Comparison of ENCODE assay signal across 1 cellular context in genomic region chr10:119190353-119190752, GRCh38.
TF ChIP-seq lines count a peak whose summit lies in the region.

No MANE protein-coding gene starts in this region.

TF ChIP-seq in K562, 482 proteins besides CTCF, POLR2A, EP300 and RAD21:
- TF ChIP-seq FUS (optimal IDR thresholded peaks at IDR 0.05; ENCODE audit: low read depth, low read length) (no peak), SMARCE1 (IDR thresholded peaks at IDR 0.05) (no peak), NR3C1 (CRISPR knock-in tag; IDR thresholded peaks at IDR 0.05) (no peak), TAF15 (IDR thresholded peaks at IDR 0.05; ENCODE audit: low read depth, low read length) (no peak), IRF2 (CRISPR knock-in tag; IDR thresholded peaks at IDR 0.05) (no peak), HDAC2 (IDR thresholded peaks at IDR 0.05) (no peak), SRF (CRISPR knock-in tag; IDR thresholded peaks at IDR 0.05) (no peak), HMG20A (CRISPR knock-in tag; conservative IDR thresholded peaks at IDR 0.05) (no peak), RBM14 (IDR thresholded peaks at IDR 0.05; ENCODE audit: borderline replicate concordance, insufficient read depth, low read depth, low read length) (no peak), KLF6 (CRISPR knock-in tag; IDR thresholded peaks at IDR 0.05; ENCODE audit: borderline replicate concordance) (no peak)
- TF ChIP-seq, protein P1, sequence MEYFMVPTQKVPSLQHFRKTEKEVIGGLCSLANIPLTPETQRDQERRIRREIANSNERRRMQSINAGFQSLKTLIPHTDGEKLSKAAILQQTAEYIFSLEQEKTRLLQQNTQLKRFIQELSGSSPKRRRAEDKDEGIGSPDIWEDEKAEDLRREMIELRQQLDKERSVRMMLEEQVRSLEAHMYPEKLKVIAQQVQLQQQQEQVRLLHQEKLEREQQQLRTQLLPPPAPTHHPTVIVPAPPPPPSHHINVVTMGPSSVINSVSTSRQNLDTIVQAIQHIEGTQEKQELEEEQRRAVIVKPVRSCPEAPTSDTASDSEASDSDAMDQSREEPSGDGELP (CRISPR knock-in tag; IDR thresholded peaks at IDR 0.05; ENCODE audit: borderline replicate concordance), result no peak
TF ChIP-seq in K562: peak in this region for 0.
